18 cellular contexts compared by ENCODE assay signal in genomic region chr5:143596824-143597223, GRCh38.
A peak's percentile ranks its signal among the peaks of the same experiment; 100 is the strongest.
DNase-seq lines count a peak whose midpoint lies in the region; ATAC-seq, FAIRE-seq and TF ChIP-seq lines count a peak whose summit lies in the region.
"Had no signal": no experiment of that assay in that cellular context is flagged by ENCODE, and none has a peak within 500 bp of the region (broad histone marks: within the 10 kb centered on the region; RNA-seq: fewer than 3 reads in every experiment).

No MANE protein-coding gene starts in this region.

- TF ChIP-seq POLR2A in HepG2 (IDR thresholded peaks at IDR 0.05; ENCODE audit: insufficient read depth in 1 of 2, low read depth in 2 of 2, low read length in 2 of 2) (no peak), right lobe of liver (IDR thresholded peaks at IDR 0.05) (no peak)

- BruUV-seq in HepG2 (replicated peaks; lab: Mats Ljungman, UMichigan), result TSS peak; percentile 96

- no peak for DNase-seq in HepG2 (ENCODE audit: low spot score)
- no peak for DNase-seq in right lobe of liver
- no peak for DNase-seq in RWPE2 (ENCODE audit: low spot score)
- DNase-seq in hepatocyte (ENCODE audit: low spot score), result no peak
- DNase-seq in RWPE1 (ENCODE audit: low spot score), result no peak
- no peak for DNase-seq in NCI-H526 (lab: John Stamatoyannopoulos, UW)
- DNase-seq: 8988T; CD4-positive, CD25-positive, alpha-beta regulatory T cell; DND-41; GDM1 had no signal

- peaks cover 89% of the 10 kb centered on the region for H3K4me1 ChIP-seq in HepG2 (ENCODE audit: insufficient read depth, low read length)
- peaks cover 0 to 46% (median 17%) of the 10 kb centered on the region in 4 donors for H3K4me1 ChIP-seq in right lobe of liver
- peaks cover 26% of the 10 kb centered on the region for H3K4me1 ChIP-seq in RWPE2 (ENCODE audit: insufficient read depth, poor library complexity, severe bottlenecking)
- peaks cover 32% of the 10 kb centered on the region for H3K4me1 ChIP-seq in hepatocyte (ENCODE audit: insufficient read depth)
- H3K4me1 ChIP-seq: HAP-1 had no signal

- intact Hi-C loops in HepG2 (cut with micrococcal nuclease; ENCODE audit: unreplicated experiment) (loop anchor here (10.0 kb wide), 2 partner anchors 88 to 228 kb away; no protein-coding TSS in a partner anchor), right lobe of liver (cut with DNase I) (no loop called here)

- H3K36me3 ChIP-seq in HepG2 (replicated peaks in 1 of 2; ENCODE audit: control insufficient read depth in 1 of 2, insufficient read depth in 2 of 2, low read length in 2 of 2), result no peaks in the 10 kb centered on the region
- H3K36me3 ChIP-seq in right lobe of liver, result no peaks in the 10 kb centered on the region
- no peaks in the 10 kb centered on the region for H3K36me3 ChIP-seq in RWPE2 (ENCODE audit: low read depth)
- no peaks in the 10 kb centered on the region for H3K36me3 ChIP-seq in hepatocyte (replicated peaks; ENCODE audit: insufficient read depth, low read depth)
- H3K36me3 ChIP-seq: BLaER1 treated with 17β-estradiol and CSF1 and Interleukin-3, amounts not matched to agents 10 nM and 100 nM; HAP-1 had no signal

- H3K9me3 ChIP-seq in HepG2 (ENCODE audit: low read length), result no peaks in the 10 kb centered on the region
- no peaks in the 10 kb centered on the region for H3K9me3 ChIP-seq in right lobe of liver
- H3K9me3 ChIP-seq in RWPE2 (ENCODE audit: severe bottlenecking), result no peaks in the 10 kb centered on the region
- H3K9me3 ChIP-seq in hepatocyte (ENCODE audit: low read depth), result no peaks in the 10 kb centered on the region
- H3K9me3 ChIP-seq: HAP-1 had no signal

- 87% methylated on average over 3 of the region's 3 CpGs for WGBS in HepG2 (ENCODE audit: low lambda C conversion rate)
- 94% methylated on average over 3 of the region's 3 CpGs for WGBS in right lobe of liver (ENCODE audit: insufficient coverage, low coverage, low lambda C conversion rate, missing lambda C conversion rate)
- WGBS in hepatocyte (ENCODE audit: low lambda C conversion rate, missing lambda C conversion rate), result 95% methylated on average over 3 of the region's 3 CpGs

- ATAC-seq in HepG2 (no peak), right lobe of liver (no peak), RWPE2 (ENCODE audit: low read depth) (no peak), HG02970 (IDR thresholded peaks at IDR 0.05; ENCODE audit: low FRiP score, unreplicated experiment) (no peak)

- POLR2A ChIA-PET in HepG2 (lab: Yijun Ruan, JAX), result interaction anchor here (0.8 to 1.0 kb wide), 2 partner anchors 33 to 39 kb away, joined by 3 read pairs; no protein-coding TSS in a partner anchor
- POLR2A ChIA-PET in RWPE1 (lab: Yijun Ruan, JAX; ENCODE audit: low non-redundant PET), result no interaction called here

- H3K27me3 ChIP-seq in HepG2 (ENCODE audit: control insufficient read depth in 1 of 2, insufficient read depth in 2 of 2, low read length in 2 of 2), result no peaks in the 10 kb centered on the region
- no peaks in the 10 kb centered on the region for H3K27me3 ChIP-seq in right lobe of liver
- no peaks in the 10 kb centered on the region for H3K27me3 ChIP-seq in RWPE2 (ENCODE audit: insufficient read depth, poor library complexity, severe bottlenecking)
- H3K27me3 ChIP-seq in hepatocyte, result no peaks in the 10 kb centered on the region
- H3K27me3 ChIP-seq: BLaER1 treated with 17β-estradiol and CSF1 and Interleukin-3, amounts not matched to agents 10 nM and 100 nM had no signal

- H3K27ac ChIP-seq in HepG2 (ENCODE audit: extremely low read length, insufficient read depth, low read length) (peak overlapping the region; percentile 89), right lobe of liver (no peak overlapping the region), RWPE2 (ENCODE audit: poor library complexity, severe bottlenecking) (peak overlapping the region; percentile 81), hepatocyte (peak overlapping the region; percentile 69), RWPE1 (no peak overlapping the region)

- TF ChIP-seq CTCF in HepG2 (CRISPR knock-in tag; IDR thresholded peaks at IDR 0.05) (no peak), right lobe of liver (IDR thresholded peaks at IDR 0.05) (no peak), RWPE2 (IDR thresholded peaks at IDR 0.05; ENCODE audit: poor library complexity, severe bottlenecking) (no peak), hepatocyte (IDR thresholded peaks at IDR 0.05; ENCODE audit: poor library complexity) (no peak), RWPE1 (conservative IDR thresholded peaks at IDR 0.05; ENCODE audit: low read depth) (no peak)

- FAIRE-seq in HepG2 (lab: Jason Lieb, UNC), result no peak
- FAIRE-seq: D721Med, GM12892, H1, HTR-8/SVneo had no signal

- H2AFZ ChIP-seq in HepG2 (ENCODE audit: low read length) (no peak overlapping the region), hepatocyte (no peak overlapping the region)

- no peak for TF ChIP-seq RAD21 in HepG2 (CRISPR knock-in tag; IDR thresholded peaks at IDR 0.05)

- no peaks in the 10 kb centered on the region for H3K9me2 ChIP-seq in hepatocyte (replicated peaks; ENCODE audit: insufficient read depth)

- no peak overlapping the region for H3K4me3 ChIP-seq in HepG2 (replicated peaks in 1 of 3; ENCODE audit: insufficient read depth in 1 of 3, low read depth in 2 of 3, low read length in 3 of 3)
- H3K4me3 ChIP-seq in right lobe of liver, result no peak overlapping the region
- H3K4me3 ChIP-seq in RWPE2 (ENCODE audit: severe bottlenecking), result no peak overlapping the region
- H3K4me3 ChIP-seq in hepatocyte, result no peak overlapping the region
- H3K4me3 ChIP-seq: BLaER1 treated with 17β-estradiol and CSF1 and Interleukin-3, amounts not matched to agents 10 nM and 100 nM; HAP-1; K562 had no signal

- H4K20me1 ChIP-seq in HepG2 (ENCODE audit: insufficient read depth, low read length) (no peaks in the 10 kb centered on the region), hepatocyte (ENCODE audit: insufficient read depth, poor library complexity, severe bottlenecking) (no peaks in the 10 kb centered on the region)
- H4K20me1 ChIP-seq: BLaER1 treated with 17β-estradiol and CSF1 and Interleukin-3, amounts not matched to agents 10 nM and 100 nM had no signal

- no peaks in the 10 kb centered on the region for H3K79me2 ChIP-seq in HepG2 (ENCODE audit: insufficient read depth, low read length)
- no peaks in the 10 kb centered on the region for H3K79me2 ChIP-seq in hepatocyte

- no peak for TF ChIP-seq EP300 in HepG2 (IDR thresholded peaks at IDR 0.05; ENCODE audit: low read depth in 2 of 2, low read length in 2 of 2)
- no peak for TF ChIP-seq EP300 in HepG2 (CRISPR knock-in tag; IDR thresholded peaks at IDR 0.05; ENCODE audit: borderline replicate concordance)

- in situ Hi-C loops in HepG2 (cut with HindIII; ENCODE audit: extremely low pct_ligation_motif_present, low pct_unique_long_range_greater_than_20kb), result no loop called here

- peak overlapping the region; percentile 74 for H3K9ac ChIP-seq in HepG2 (ENCODE audit: insufficient read depth, low read depth, low read length)
- H3K9ac ChIP-seq: BLaER1 treated with 17β-estradiol and CSF1 and Interleukin-3, amounts not matched to agents 10 nM and 100 nM had no signal

- CTCF ChIA-PET in HepG2 (lab: Yijun Ruan, JAX; ENCODE audit: low intra/inter-chr PET ratio, low total read pairs) (no interaction called here), RWPE1 (lab: Yijun Ruan, JAX) (no interaction called here)

- H3K4me2 ChIP-seq in HepG2 (ENCODE audit: low read depth, low read length) (peak overlapping the region; percentile 59; the same call in 1 of the 2 replicates), hepatocyte (no peak overlapping the region)

TF ChIP-seq in HepG2, 621 proteins besides CTCF, POLR2A, EP300 and RAD21 (continues in another document):
- TF ChIP-seq POLR2G (IDR thresholded peaks at IDR 0.05; ENCODE audit: low read depth, low read length) (no peak), ZSCAN31 (CRISPR knock-in tag; IDR thresholded peaks at IDR 0.05; ENCODE audit: low read depth) (no peak), MAF1 (CRISPR knock-in tag; IDR thresholded peaks at IDR 0.05; ENCODE audit: borderline replicate concordance) (no peak), PAWR (CRISPR knock-in tag; IDR thresholded peaks at IDR 0.05; ENCODE audit: borderline replicate concordance) (no peak)

Comparison
In these comparisons a context has a peak if more than half of its experiments do, and no peak if none do; other contexts are left out.
1. H3K27ac ChIP-seq: peak in HepG2 (single experiment), RWPE2 (single experiment) and hepatocyte (single experiment); none in right lobe of liver (0 of 3) and RWPE1 (single experiment).